Comparison of ENCODE assay signal across 8 cellular contexts in the genomic region with DNA sequence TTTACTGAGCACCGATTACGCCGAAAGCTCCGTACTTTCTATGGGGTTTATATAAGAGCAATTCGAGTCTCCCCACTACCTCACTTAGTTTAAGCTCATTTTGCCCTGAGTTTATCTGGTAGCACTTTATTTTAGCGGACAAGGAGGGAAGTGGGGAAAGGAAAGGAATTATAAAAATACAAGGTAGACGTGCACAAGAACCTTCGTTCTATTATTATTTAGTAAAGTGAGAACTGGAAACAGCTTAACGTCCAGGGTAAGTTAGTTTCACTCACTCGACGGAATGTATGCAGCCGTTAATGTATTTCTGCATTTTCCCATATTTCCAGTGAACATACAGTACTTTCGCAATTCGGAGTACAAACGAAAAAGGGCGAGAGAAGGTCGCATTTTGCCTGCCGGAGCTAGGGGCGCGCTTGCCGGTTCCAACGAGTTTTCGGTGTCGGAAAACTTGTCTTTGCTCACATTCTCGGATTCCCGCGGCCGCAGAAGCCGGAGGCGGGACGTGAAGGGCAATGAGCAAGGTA. TPM values are rescaled to one million over a fixed set of nuclear protein-coding genes. Genes with fewer than 3 reads are reported as not detected.
A peak's percentile ranks its signal among the peaks of the same experiment; 100 is the strongest.
DNase-seq lines count a peak whose midpoint lies in the region; FAIRE-seq and TF ChIP-seq lines count a peak whose summit lies in the region.

No MANE protein-coding gene starts in this region.

- H3K27me3 ChIP-seq in kidney epithelial cell (ENCODE audit: control insufficient read depth, insufficient read depth, low read length) (no peaks in the 10 kb centered on the region), thyroid gland (no peaks in the 10 kb centered on the region)

- H3K4me3 ChIP-seq in AG09309 (ENCODE audit: control insufficient read depth, low read depth, low read length), result peak overlapping the region; percentile 97
- H3K4me3 ChIP-seq in kidney epithelial cell (ENCODE audit: low read depth, low read length), result peak overlapping the region; percentile 96
- peak overlapping the region; percentile 51 to 75 (median 71) for H3K4me3 ChIP-seq in thyroid gland (replicated peaks in 1 of 3)

- peaks cover 21 to 27% of the 10 kb centered on the region in 2 donors for H3K4me1 ChIP-seq in thyroid gland

- no peaks in the 10 kb centered on the region for H3K9me3 Mint-ChIP-seq in HFFc6
- no peaks in the 10 kb centered on the region for H3K9me3 Mint-ChIP-seq in activated T-helper 2 cell treated with anti-CD3 and anti-CD28 coated beads, Interferon-gamma antibody, Interleukin-2, Interleukin-4, amounts not matched to agents 10 μg/mL and 5 μg/mL and 100 μg/mL, durations not matched to agents 14 hours and 24 hours and 36 hours

- no peak for DNase-seq in AG09309 (ENCODE audit: low read depth)
- DNase-seq in HFFc6, result no peak
- DNase-seq in activated T-helper 2 cell treated with anti-CD3 and anti-CD28 coated beads, Interferon-gamma antibody, Interleukin-2, Interleukin-4, amounts not matched to agents 10 μg/mL and 5 μg/mL and 100 μg/mL, durations not matched to agents 14 hours and 24 hours and 36 hours (ENCODE audit: low spot score), result no peak
- DNase-seq in kidney epithelial cell (ENCODE audit: low read depth), result no peak
- DNase-seq in thyroid gland, result no peak
- DNase-seq in GM19239 (ENCODE audit: insufficient read length, low spot score), result no peak
- DNase-seq in stimulated activated CD4-positive, alpha-beta T cell treated with anti-CD3 and anti-CD28 coated beads, Interleukin-15, amount 100 ng/mL, for 24 hours, result no peak
- DNase-seq in Ammon's horn (ENCODE audit: low spot score), result no peak

- H3K27ac ChIP-seq in thyroid gland, result peak overlapping the region; percentile 74 to 99 (median 98)

- no peaks in the 10 kb centered on the region for H3K36me3 Mint-ChIP-seq in HFFc6 (ENCODE audit: low read depth)
- H3K36me3 Mint-ChIP-seq in activated T-helper 2 cell treated with anti-CD3 and anti-CD28 coated beads, Interferon-gamma antibody, Interleukin-2, Interleukin-4, amounts not matched to agents 10 μg/mL and 5 μg/mL and 100 μg/mL, durations not matched to agents 14 hours and 24 hours and 36 hours (ENCODE audit: low read depth), result peaks cover 14% of the 10 kb centered on the region

- 0 out of 2 replicates have a peak, but pooled peaks cover 5% of the 10 kb centered on the region for H3K27me3 Mint-ChIP-seq in HFFc6 (ENCODE audit: insufficient read depth)
- H3K27me3 Mint-ChIP-seq in activated T-helper 2 cell treated with anti-CD3 and anti-CD28 coated beads, Interferon-gamma antibody, Interleukin-2, Interleukin-4, amounts not matched to agents 10 μg/mL and 5 μg/mL and 100 μg/mL, durations not matched to agents 14 hours and 24 hours and 36 hours (ENCODE audit: low read depth), result peaks cover 5% of the 10 kb centered on the region

- peak; percentile 27 for TF ChIP-seq CTCF in AG09309 (IDR thresholded peaks at IDR 0.05; ENCODE audit: control insufficient read depth, insufficient read depth, low read depth, low read length, missing control alignments)
- no peak; the same call in 1 of the 2 replicates for TF ChIP-seq CTCF in HFFc6 (IDR thresholded peaks at IDR 0.05)
- peak; percentile 33 for TF ChIP-seq CTCF in kidney epithelial cell (IDR thresholded peaks at IDR 0.05; ENCODE audit: insufficient read depth, low read length, poor library complexity, severe bottlenecking)
- no peak for TF ChIP-seq CTCF in thyroid gland (IDR thresholded peaks at IDR 0.05)

- 3% methylated on average over 27 to 31 of the region's 31 CpGs for WGBS in thyroid gland, 2 donors

- peak overlapping the region; percentile 99 for H3K4me3 Mint-ChIP-seq in HFFc6
- H3K4me3 Mint-ChIP-seq in activated T-helper 2 cell treated with anti-CD3 and anti-CD28 coated beads, Interferon-gamma antibody, Interleukin-2, Interleukin-4, amounts not matched to agents 10 μg/mL and 5 μg/mL and 100 μg/mL, durations not matched to agents 14 hours and 24 hours and 36 hours (ENCODE audit: low read depth), result peak overlapping the region; percentile 82

- FAIRE-seq in GM19239 (lab: Jason Lieb, UNC), result no peak

- peaks cover 25% of the 10 kb centered on the region for H3K4me1 Mint-ChIP-seq in HFFc6 (ENCODE audit: low read depth)
- peaks cover 11% of the 10 kb centered on the region for H3K4me1 Mint-ChIP-seq in activated T-helper 2 cell treated with anti-CD3 and anti-CD28 coated beads, Interferon-gamma antibody, Interleukin-2, Interleukin-4, amounts not matched to agents 10 μg/mL and 5 μg/mL and 100 μg/mL, durations not matched to agents 14 hours and 24 hours and 36 hours (ENCODE audit: low read depth)

- TF ChIP-seq POLR2A in thyroid gland (IDR thresholded peaks at IDR 0.05), result no peak

- intact Hi-C loops in activated T-helper 2 cell treated with anti-CD3 and anti-CD28 coated beads, Interferon-gamma antibody, Interleukin-2, Interleukin-4, amounts not matched to agents 10 μg/mL and 5 μg/mL and 100 μg/mL, durations not matched to agents 14 hours and 24 hours and 36 hours (cut with micrococcal nuclease), result loop anchor here (5.0 to 10.0 kb wide), 7 partner anchors 59 to 919 kb away; partner anchors contain the start of gene CMTM7
- intact Hi-C loops in thyroid gland (cut with DNase I), result loop anchor here (10.0 kb wide), 1 partner anchor 573 kb away; the partner anchor contains the start of gene GPD1L

- H3K9me3 ChIP-seq in thyroid gland, result no peaks in the 10 kb centered on the region

- H3K27ac Mint-ChIP-seq in HFFc6, result peak overlapping the region; percentile 99
- H3K27ac Mint-ChIP-seq in activated T-helper 2 cell treated with anti-CD3 and anti-CD28 coated beads, Interferon-gamma antibody, Interleukin-2, Interleukin-4, amounts not matched to agents 10 μg/mL and 5 μg/mL and 100 μg/mL, durations not matched to agents 14 hours and 24 hours and 36 hours, result peak overlapping the region; percentile 98

- H3K36me3 ChIP-seq in kidney epithelial cell (ENCODE audit: control insufficient read depth, insufficient read depth, low read length) (no peaks in the 10 kb centered on the region), thyroid gland (no peaks in the 10 kb centered on the region)

RNA-seq across cellular contexts. Expression of gene STT3B, which starts 1.2 kb away (rescaled TPM):
- total RNA-seq in HFFc6 (2021; fragmentation: NEBNext Ultra II Directional; extraction: Animal tissue kit (Norgen Biotek cat#: 25700)), result 100 to 1,000 TPM; 124 to 153 (median 135) TPM
- 106 and 114 TPM in 2 replicates for total RNA-seq in activated T-helper 2 cell treated with anti-CD3 and anti-CD28 coated beads, Interferon-gamma antibody, Interleukin-2, Interleukin-4, amounts not matched to agents 10 μg/mL and 5 μg/mL and 100 μg/mL, durations not matched to agents 14 hours and 24 hours and 36 hours
- total RNA-seq in kidney epithelial cell (106 and 110 TPM in 2 replicates), thyroid gland (100 to 1,000 TPM; 111 to 172 (median 150) TPM)

Comparison
In these comparisons a context has a peak if more than half of its experiments do, and no peak if none do; other contexts are left out.
1. CTCF ChIP-seq: peak in AG09309 (single experiment) and kidney epithelial cell (single experiment); none in HFFc6 (single experiment) and thyroid gland (0 of 6).
2. Peak in every context shown above with its lines, with median percentiles within 50 percentile points of each other: H3K4me3 ChIP-seq.